8 cellular contexts compared by ENCODE assay signal in the genomic region with DNA sequence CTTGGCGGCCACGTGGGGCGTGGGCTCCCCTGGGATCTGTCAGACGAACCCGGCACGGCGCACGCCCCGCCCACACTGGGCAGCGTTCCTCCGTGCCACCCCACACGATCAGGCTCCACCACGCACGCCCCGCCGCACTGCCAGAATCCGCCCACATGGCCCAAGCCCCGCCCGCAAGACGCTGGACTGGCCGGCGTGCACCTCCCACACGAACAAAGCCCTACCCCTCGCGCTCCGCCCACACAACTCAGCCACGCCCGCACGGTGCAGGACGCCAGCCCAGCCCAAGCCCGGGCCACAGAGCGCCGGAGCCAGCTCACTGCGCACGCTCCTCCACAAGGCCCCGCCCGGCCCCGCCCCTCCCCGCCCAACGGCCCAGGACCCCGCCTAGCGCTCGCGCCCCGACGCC. TPM values are rescaled to one million over a fixed set of nuclear protein-coding genes. Genes with fewer than 3 reads are reported as not detected.
DNase-seq lines count a peak whose midpoint lies in the region; ATAC-seq and TF ChIP-seq lines count a peak whose summit lies in the region.

No MANE protein-coding gene starts in this region.

- no peaks in the 10 kb centered on the region for H3K9me3 Mint-ChIP-seq in activated T-helper 2 cell treated with anti-CD3 and anti-CD28 coated beads, Interferon-gamma antibody, Interleukin-2, Interleukin-4, amounts not matched to agents 10 μg/mL and 5 μg/mL and 100 μg/mL, durations not matched to agents 14 hours and 24 hours and 36 hours

- peak overlapping the region; percentile 88 for H3K4me3 Mint-ChIP-seq in activated T-helper 2 cell treated with anti-CD3 and anti-CD28 coated beads, Interferon-gamma antibody, Interleukin-2, Interleukin-4, amounts not matched to agents 10 μg/mL and 5 μg/mL and 100 μg/mL, durations not matched to agents 14 hours and 24 hours and 36 hours (ENCODE audit: low read depth)

- H3K79me2 ChIP-seq in neural cell (replicated peaks; ENCODE audit: insufficient read depth, low read length) = no peaks in the 10 kb centered on the region

- no peaks in the 10 kb centered on the region for H3K36me3 ChIP-seq in neural cell (ENCODE audit: insufficient read depth, low read length)
- peaks cover 12% of the 10 kb centered on the region for H3K36me3 ChIP-seq in thoracic aorta

- H3K4me1 ChIP-seq in thoracic aorta (ENCODE audit: control insufficient read depth in 1 of 2, low read depth in 2 of 2) = peaks cover 4 to 14% of the 10 kb centered on the region in 2 donors

- H2AFZ ChIP-seq in neural cell (ENCODE audit: low read depth, low read length) = peak overlapping the region; percentile 80

- peak overlapping the region; percentile 91 for H3K27ac Mint-ChIP-seq in activated T-helper 2 cell treated with anti-CD3 and anti-CD28 coated beads, Interferon-gamma antibody, Interleukin-2, Interleukin-4, amounts not matched to agents 10 μg/mL and 5 μg/mL and 100 μg/mL, durations not matched to agents 14 hours and 24 hours and 36 hours

- H3K27ac ChIP-seq in neural cell (ENCODE audit: low read length) (peak overlapping the region; percentile 68), thoracic aorta (peak overlapping the region; percentile 92 to 96)

- DNase-seq in DMS79 treated with DMSO at 0.1 percent for 48 hours (lab: John Stamatoyannopoulos, UW) (peak; percentile 96), HuH-7 (ENCODE audit: low spot score) (peak; percentile 85), NOMO-1 treated with dmso at 0.1 percent for 144 hours (lab: John Stamatoyannopoulos, UW; ENCODE audit: unreplicated experiment) (peak; percentile 97), foreskin fibroblast (peak; percentile 99 to 100), thoracic aorta (ENCODE audit: low spot score) (peak; percentile 96)
- peak; percentile 95 for DNase-seq in activated T-helper 2 cell treated with anti-CD3 and anti-CD28 coated beads, Interferon-gamma antibody, Interleukin-2, Interleukin-4, amounts not matched to agents 10 μg/mL and 5 μg/mL and 100 μg/mL, durations not matched to agents 14 hours and 24 hours and 36 hours (ENCODE audit: low spot score)

- peak; percentile 87 for ATAC-seq in GM21576 (IDR thresholded peaks at IDR 0.05; ENCODE audit: unreplicated experiment)
- peak; percentile 77 for ATAC-seq in thoracic aorta (ENCODE audit: insufficient number of reproducible peaks, low FRiP score, low read depth)

- H4K20me1 ChIP-seq in neural cell (ENCODE audit: insufficient read depth) = no peaks in the 10 kb centered on the region

- H3K4me3 ChIP-seq in foreskin fibroblast (ENCODE audit: low read depth in 1 of 2, low read length in 2 of 2) = peak overlapping the region; percentile 64 to 78
- H3K4me3 ChIP-seq in neural cell (ENCODE audit: low read length) = peak overlapping the region; percentile 84
- H3K4me3 ChIP-seq in thoracic aorta = peak overlapping the region; percentile 93

- H3F3A ChIP-seq in neural cell (ENCODE audit: insufficient read depth, low read length, poor library complexity, severe bottlenecking) = no peaks in the 10 kb centered on the region

- H3K9ac ChIP-seq in neural cell (ENCODE audit: low read length) = peak overlapping the region; percentile 97

- no peaks in the 10 kb centered on the region for H3K9me2 ChIP-seq in neural cell (ENCODE audit: insufficient read depth, low read length)

- intact Hi-C loops in activated T-helper 2 cell treated with anti-CD3 and anti-CD28 coated beads, Interferon-gamma antibody, Interleukin-2, Interleukin-4, amounts not matched to agents 10 μg/mL and 5 μg/mL and 100 μg/mL, durations not matched to agents 14 hours and 24 hours and 36 hours (cut with micrococcal nuclease) = loop anchor here (2.0 kb wide), 1 partner anchor 412 kb away; a partner anchor contains a TSS

- peaks cover 34% of the 10 kb centered on the region for H3K4me1 Mint-ChIP-seq in activated T-helper 2 cell treated with anti-CD3 and anti-CD28 coated beads, Interferon-gamma antibody, Interleukin-2, Interleukin-4, amounts not matched to agents 10 μg/mL and 5 μg/mL and 100 μg/mL, durations not matched to agents 14 hours and 24 hours and 36 hours (ENCODE audit: low read depth)

- no peak for TF ChIP-seq EP300 in neural cell (conservative IDR thresholded peaks at IDR 0.05; ENCODE audit: poor library complexity, severe bottlenecking)

- peaks cover 26% of the 10 kb centered on the region for H3K36me3 Mint-ChIP-seq in activated T-helper 2 cell treated with anti-CD3 and anti-CD28 coated beads, Interferon-gamma antibody, Interleukin-2, Interleukin-4, amounts not matched to agents 10 μg/mL and 5 μg/mL and 100 μg/mL, durations not matched to agents 14 hours and 24 hours and 36 hours (ENCODE audit: low read depth)

- peak overlapping the region; percentile 82 for H3K4me2 ChIP-seq in neural cell (ENCODE audit: low read length)

- H3K27me3 Mint-ChIP-seq in activated T-helper 2 cell treated with anti-CD3 and anti-CD28 coated beads, Interferon-gamma antibody, Interleukin-2, Interleukin-4, amounts not matched to agents 10 μg/mL and 5 μg/mL and 100 μg/mL, durations not matched to agents 14 hours and 24 hours and 36 hours (ENCODE audit: low read depth) = no peaks in the 10 kb centered on the region

- H3K9me3 ChIP-seq in neural cell (ENCODE audit: low read length) (no peaks in the 10 kb centered on the region), thoracic aorta (no peaks in the 10 kb centered on the region)

- no peak for TF ChIP-seq RAD21 in neural cell (conservative IDR thresholded peaks at IDR 0.05)

- no peak for TF ChIP-seq CTCF in foreskin fibroblast (IDR thresholded peaks at IDR 0.05; ENCODE audit: low read depth, low read length)
- TF ChIP-seq CTCF in neural cell (IDR thresholded peaks at IDR 0.05; ENCODE audit: poor library complexity, severe bottlenecking) = no peak
- no peak for TF ChIP-seq CTCF in thoracic aorta (IDR thresholded peaks at IDR 0.05)

- no peaks in the 10 kb centered on the region for H3K27me3 ChIP-seq in neural cell (ENCODE audit: insufficient read depth, low read depth, low read length)
- H3K27me3 ChIP-seq in thoracic aorta (replicated peaks; ENCODE audit: insufficient read depth) = no peaks in the 10 kb centered on the region

TF ChIP-seq in neural cell, 6 proteins besides CTCF, POLR2A, EP300 and RAD21:
- no peak for TF ChIP-seq EZH2 (IDR thresholded peaks at IDR 0.05; ENCODE audit: borderline replicate concordance, insufficient read depth, low read length, poor library complexity, severe bottlenecking)
- peak; percentile 52 for TF ChIP-seq POLR2AphosphoS5 (IDR thresholded peaks at IDR 0.05)
- TF ChIP-seq TAF1 (IDR thresholded peaks at IDR 0.05; ENCODE audit: low read depth) = no peak
- peak; percentile 74 for TF ChIP-seq MXI1 (conservative IDR thresholded peaks at IDR 0.05; ENCODE audit: poor library complexity, severe bottlenecking)
- TF ChIP-seq, protein P1, sequence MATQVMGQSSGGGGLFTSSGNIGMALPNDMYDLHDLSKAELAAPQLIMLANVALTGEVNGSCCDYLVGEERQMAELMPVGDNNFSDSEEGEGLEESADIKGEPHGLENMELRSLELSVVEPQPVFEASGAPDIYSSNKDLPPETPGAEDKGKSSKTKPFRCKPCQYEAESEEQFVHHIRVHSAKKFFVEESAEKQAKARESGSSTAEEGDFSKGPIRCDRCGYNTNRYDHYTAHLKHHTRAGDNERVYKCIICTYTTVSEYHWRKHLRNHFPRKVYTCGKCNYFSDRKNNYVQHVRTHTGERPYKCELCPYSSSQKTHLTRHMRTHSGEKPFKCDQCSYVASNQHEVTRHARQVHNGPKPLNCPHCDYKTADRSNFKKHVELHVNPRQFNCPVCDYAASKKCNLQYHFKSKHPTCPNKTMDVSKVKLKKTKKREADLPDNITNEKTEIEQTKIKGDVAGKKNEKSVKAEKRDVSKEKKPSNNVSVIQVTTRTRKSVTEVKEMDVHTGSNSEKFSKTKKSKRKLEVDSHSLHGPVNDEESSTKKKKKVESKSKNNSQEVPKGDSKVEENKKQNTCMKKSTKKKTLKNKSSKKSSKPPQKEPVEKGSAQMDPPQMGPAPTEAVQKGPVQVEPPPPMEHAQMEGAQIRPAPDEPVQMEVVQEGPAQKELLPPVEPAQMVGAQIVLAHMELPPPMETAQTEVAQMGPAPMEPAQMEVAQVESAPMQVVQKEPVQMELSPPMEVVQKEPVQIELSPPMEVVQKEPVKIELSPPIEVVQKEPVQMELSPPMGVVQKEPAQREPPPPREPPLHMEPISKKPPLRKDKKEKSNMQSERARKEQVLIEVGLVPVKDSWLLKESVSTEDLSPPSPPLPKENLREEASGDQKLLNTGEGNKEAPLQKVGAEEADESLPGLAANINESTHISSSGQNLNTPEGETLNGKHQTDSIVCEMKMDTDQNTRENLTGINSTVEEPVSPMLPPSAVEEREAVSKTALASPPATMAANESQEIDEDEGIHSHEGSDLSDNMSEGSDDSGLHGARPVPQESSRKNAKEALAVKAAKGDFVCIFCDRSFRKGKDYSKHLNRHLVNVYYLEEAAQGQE (IDR thresholded peaks at IDR 0.05; ENCODE audit: borderline replicate concordance) = no peak

RNA-seq across cellular contexts. Expression of a gene that starts 0.6 kb away (rescaled TPM):
- 24.1 and 26.3 TPM in 2 replicates for total RNA-seq in activated T-helper 2 cell treated with anti-CD3 and anti-CD28 coated beads, Interferon-gamma antibody, Interleukin-2, Interleukin-4, amounts not matched to agents 10 μg/mL and 5 μg/mL and 100 μg/mL, durations not matched to agents 14 hours and 24 hours and 36 hours
- polyA plus RNA-seq in neural cell = 49.3 and 58.6 TPM in 2 replicates
- polyA minus RNA-seq in neural cell = 26.1 and 30.2 TPM in 2 replicates
- total RNA-seq in thoracic aorta = 10 to 100 TPM in 1 of 2 donors, 1 to 10 TPM in 1; 3.1 to 14.8 TPM

Comparison
In these comparisons a context has a peak if more than half of its experiments do, and no peak if none do; other contexts are left out.
1. Peak in every context shown above with its lines: DNase-seq, ATAC-seq, H3K4me3 ChIP-seq and H3K27ac ChIP-seq.